Comparison of ENCODE assay signal across 9 cellular contexts in genomic region chrX:38192007-38192625, GRCh38. TPM values are rescaled to one million over a fixed set of nuclear protein-coding genes. Genes with fewer than 3 reads are reported as not detected.
DNase-seq lines count a peak whose midpoint lies in the region; ATAC-seq and TF ChIP-seq lines count a peak whose summit lies in the region.
"Had no signal": no experiment of that assay in that cellular context is flagged by ENCODE, and none has a peak within 500 bp of the region (broad histone marks: within the 10 kb centered on the region; RNA-seq: fewer than 3 reads in every experiment).

No MANE protein-coding gene starts in this region.

- CTCF ChIA-PET in IMR-90 (lab: Yijun Ruan, JAX) = interaction anchor here (0.6 to 1.7 kb wide), 6 partner anchors 25 to 135 kb away, joined by 3 to 8 read pairs (median 3); partner anchors contain the start of gene RPGR

- no peak overlapping the region for H3K4me3 ChIP-seq in IMR-90 (ENCODE audit: insufficient read depth, low read depth, low read length)
- no peak overlapping the region for H3K4me3 ChIP-seq in adrenal gland
- no peak overlapping the region for H3K4me3 ChIP-seq in lower lobe of right lung
- H3K4me3 ChIP-seq in esophagus squamous epithelium = no peak overlapping the region

- H3K27me3 ChIP-seq in IMR-90 (ENCODE audit: control insufficient read depth, insufficient read depth, low read length) (no peaks in the 10 kb centered on the region; the same call in 1 of the 2 replicates), adrenal gland (peaks cover 12% of the 10 kb centered on the region), lower lobe of right lung (ENCODE audit: low read depth) (no peaks in the 10 kb centered on the region), esophagus squamous epithelium (no peaks in the 10 kb centered on the region)

- TF ChIP-seq CTCF in IMR-90 (conservative IDR thresholded peaks at IDR 0.05; ENCODE audit: low read depth, low read length) = peak; percentile 45
- TF ChIP-seq CTCF in adrenal gland (IDR thresholded peaks at IDR 0.05) = peak in 5 of 6 experiments; percentile 20 to 50 (median 46)
- peak; percentile 41 for TF ChIP-seq CTCF in lower lobe of right lung (IDR thresholded peaks at IDR 0.05)
- peak in 3 of 6 experiments; percentile 22 to 46 (median 29) for TF ChIP-seq CTCF in esophagus squamous epithelium (IDR thresholded peaks at IDR 0.05)

- no peak overlapping the region for H3K18ac ChIP-seq in IMR-90 (ENCODE audit: low read depth, low read length)

- ATAC-seq in IMR-90 (ENCODE audit: low read depth) = no peak
- no peak for ATAC-seq in lower lobe of right lung

- BruUV-seq in IMR-90 (replicated peaks; lab: Mats Ljungman, UMichigan) = no TSS peak

- no peaks in the 10 kb centered on the region for H3K4me1 ChIP-seq in IMR-90 (ENCODE audit: control insufficient read depth, insufficient read depth, low read length)
- no peaks in the 10 kb centered on the region for H3K4me1 ChIP-seq in adrenal gland (replicated peaks in 1 of 2)
- no peaks in the 10 kb centered on the region for H3K4me1 ChIP-seq in lower lobe of right lung
- peaks cover 0 to 6% (median 0%) of the 10 kb centered on the region in 3 donors for H3K4me1 ChIP-seq in esophagus squamous epithelium

- no peak overlapping the region for H3K4ac ChIP-seq in IMR-90 (ENCODE audit: low read depth, low read length)

- H4K8ac ChIP-seq in IMR-90 (ENCODE audit: low read depth in 2 of 2, low read length in 2 of 2) = no peak overlapping the region

- H4K20me1 ChIP-seq in IMR-90 (ENCODE audit: insufficient read depth, low read length) = no peaks in the 10 kb centered on the region

- no peak overlapping the region for H3K56ac ChIP-seq in IMR-90 (ENCODE audit: extremely low read depth, insufficient read depth, low read length)

- DNase-seq in ELR (ENCODE audit: low read depth) = peak; percentile 58
- peak; percentile 25 for DNase-seq in IMR-90
- peak; percentile 24 to 70 (median 41) for DNase-seq in adrenal gland
- no peak for DNase-seq in lower lobe of right lung
- no peak for DNase-seq in kidney glomerular epithelial cell (lab: John Stamatoyannopoulos, UW)
- DNase-seq in esophagus squamous epithelium (lab: John Stamatoyannopoulos, UW) = no peak
- no peak for DNase-seq in 8988T
- DNase-seq in foreskin melanocyte = no peak

- no peak overlapping the region for H4K91ac ChIP-seq in IMR-90 (ENCODE audit: insufficient read depth, low read depth, low read length)

- H3K9ac ChIP-seq in IMR-90 (ENCODE audit: low read depth, low read length) = no peak overlapping the region

- no peak overlapping the region for H3K4me2 ChIP-seq in IMR-90 (ENCODE audit: low read depth, low read length)

- no peak overlapping the region for H2AK5ac ChIP-seq in IMR-90 (ENCODE audit: low read depth, low read length)

- no peak overlapping the region for H3K23ac ChIP-seq in IMR-90 (ENCODE audit: low read depth, low read length)

- H4K5ac ChIP-seq in IMR-90 (ENCODE audit: low read depth, low read length) = no peak overlapping the region

- no peaks in the 10 kb centered on the region for H3K36me3 ChIP-seq in IMR-90 (ENCODE audit: control insufficient read depth, insufficient read depth, low read length)
- H3K36me3 ChIP-seq in adrenal gland (replicated peaks in 1 of 2) = no peaks in the 10 kb centered on the region
- H3K36me3 ChIP-seq in lower lobe of right lung = no peaks in the 10 kb centered on the region
- no peaks in the 10 kb centered on the region for H3K36me3 ChIP-seq in esophagus squamous epithelium

- dilution Hi-C loops in IMR-90 (cut with HindIII; ENCODE audit: low sequenced_read_pairs, unreplicated experiment) = no loop called here

- WGBS in IMR-90 (ENCODE audit: extremely low coverage in 2 of 2, insufficient read length in 1 of 2), 2 experiments = no CpG with 5 or more reads among the region's 5 CpGs
- WGBS in adrenal gland, 4 donors = 13 to 53% (median 46%) methylated on average over 1 to 5 of the region's 5 CpGs
- WGBS in esophagus squamous epithelium, 2 donors = 33 to 54% methylated on average over 3 to 5 of the region's 5 CpGs

- H2BK5ac ChIP-seq in IMR-90 (ENCODE audit: low read depth, low read length, poor library complexity, severe bottlenecking) = no peak overlapping the region

- no peak overlapping the region for H2BK120ac ChIP-seq in IMR-90 (ENCODE audit: low read depth, low read length)

- no peak overlapping the region for H2BK15ac ChIP-seq in IMR-90 (ENCODE audit: low read depth, low read length)

- H2AFZ ChIP-seq in IMR-90 (replicated peaks; ENCODE audit: low read length, poor library complexity) = no peak overlapping the region

- no peaks in the 10 kb centered on the region for H3K9me3 ChIP-seq in IMR-90 (ENCODE audit: control insufficient read depth, insufficient read depth, low read length)
- H3K9me3 ChIP-seq in adrenal gland (replicated peaks in 1 of 3) = no peaks in the 10 kb centered on the region
- no peaks in the 10 kb centered on the region for H3K9me3 ChIP-seq in lower lobe of right lung
- H3K9me3 ChIP-seq in esophagus squamous epithelium = no peaks in the 10 kb centered on the region

- intact Hi-C loops in IMR-90 (cut with micrococcal nuclease) = loop anchor here (1.0 kb wide), 1 partner anchor 135 kb away; the partner anchor contains the start of gene RPGR
- intact Hi-C loops in adrenal gland (cut with DNase I) = no loop called here
- intact Hi-C loops in lower lobe of right lung (cut with DNase I) = no loop called here
- intact Hi-C loops in esophagus squamous epithelium (cut with DNase I) = no loop called here

- no peaks in the 10 kb centered on the region for H3K9me1 ChIP-seq in IMR-90 (ENCODE audit: insufficient read depth, low read length)

- H2AK9ac ChIP-seq in IMR-90 (replicated peaks; ENCODE audit: low read depth, low read length, poor library complexity) = no peak overlapping the region

- POLR2A ChIA-PET in IMR-90 (lab: Charles Lee; ENCODE audit: unreplicated experiment) = no interaction called here

- H3K27ac ChIP-seq in IMR-90 (ENCODE audit: insufficient read depth, low read length) = no peak overlapping the region
- no peak overlapping the region for H3K27ac ChIP-seq in adrenal gland
- no peak overlapping the region for H3K27ac ChIP-seq in lower lobe of right lung
- H3K27ac ChIP-seq in esophagus squamous epithelium = no peak overlapping the region

- no peaks in the 10 kb centered on the region; a peak in 1 of 4 replicates for H3K79me1 ChIP-seq in IMR-90 (ENCODE audit: low read depth in 1 of 2, low read length in 2 of 2)

- in situ Hi-C loops in IMR-90 (cut with MboI; ENCODE audit: low sequenced_read_pairs) = no loop called here

- no peak overlapping the region for H3K14ac ChIP-seq in IMR-90 (replicated peaks; ENCODE audit: low read depth, low read length)

- peak; percentile 58 for TF ChIP-seq RAD21 in IMR-90 (IDR thresholded peaks at IDR 0.05; ENCODE audit: low read length)

- no peak overlapping the region for H2BK20ac ChIP-seq in IMR-90 (ENCODE audit: low read depth, low read length)

- TF ChIP-seq POLR2A in IMR-90 (IDR thresholded peaks at IDR 0.05; ENCODE audit: low read depth, low read length) (no peak), adrenal gland (IDR thresholded peaks at IDR 0.05) (no peak), esophagus squamous epithelium (IDR thresholded peaks at IDR 0.05) (no peak)

TF ChIP-seq in IMR-90, 13 proteins besides CTCF, POLR2A, EP300 and RAD21:
- TF ChIP-seq SMC3 (IDR thresholded peaks at IDR 0.05; ENCODE audit: low read depth, low read length) (peak; percentile 56), FOS (IDR thresholded peaks at IDR 0.05; ENCODE audit: low read depth, low read length) (no peak), MXI1 (IDR thresholded peaks at IDR 0.05; ENCODE audit: borderline replicate concordance, low read depth, low read length) (no peak), RCOR1 (IDR thresholded peaks at IDR 0.05; ENCODE audit: insufficient replicate concordance, low read length) (no peak)
- TF ChIP-seq, protein P1, sequence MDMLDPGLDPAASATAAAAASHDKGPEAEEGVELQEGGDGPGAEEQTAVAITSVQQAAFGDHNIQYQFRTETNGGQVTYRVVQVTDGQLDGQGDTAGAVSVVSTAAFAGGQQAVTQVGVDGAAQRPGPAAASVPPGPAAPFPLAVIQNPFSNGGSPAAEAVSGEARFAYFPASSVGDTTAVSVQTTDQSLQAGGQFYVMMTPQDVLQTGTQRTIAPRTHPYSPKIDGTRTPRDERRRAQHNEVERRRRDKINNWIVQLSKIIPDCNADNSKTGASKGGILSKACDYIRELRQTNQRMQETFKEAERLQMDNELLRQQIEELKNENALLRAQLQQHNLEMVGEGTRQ (IDR thresholded peaks at IDR 0.05; ENCODE audit: low read depth, low read length) = no peak

RNA-seq across cellular contexts. Expression of gene SRPX, which starts 28.6 kb away (rescaled TPM):
- total RNA-seq in IMR-90 (2012; rRNA removed) (35.5 and 39.2 TPM in 2 replicates), adrenal gland (100 to 1,000 TPM in 4 of 8 donors, 10 to 100 TPM in 4; 45.8 to 187 (median 97.0) TPM), lower lobe of right lung (59.0 TPM), esophagus squamous epithelium (10 to 100 TPM in 2 of 4 donors, 1 to 10 TPM in 1, under 1 TPM in 1; 0.99 to 88.1 (median 16.0) TPM)
- polyA plus RNA-seq in IMR-90 (2012; rRNA removed) (67.6 and 81.5 TPM in 2 replicates), adrenal gland (100 to 1,000 TPM in 1 of 3 donors, 10 to 100 TPM in 2; 45.9 to 129 (median 47.6) TPM)
- 73.6 and 78.2 TPM in 2 replicates for polyA plus RNA-seq in IMR-90 (2012; cell fraction: cytosol; rRNA removed)
- polyA plus RNA-seq in IMR-90 (2012; cell fraction: nucleus; rRNA removed; ENCODE audit: low replicate concordance) = 31.5 and 60.3 TPM in 2 replicates
- polyA plus RNA-seq: IgD-negative memory B cell had no signal

Comparison
In these comparisons a context has a peak if more than half of its experiments do, and no peak if none do; other contexts are left out.
1. DNase-seq: peak in ELR (single experiment), IMR-90 (single experiment) and adrenal gland (7 of 7); none in lower lobe of right lung (single experiment), kidney glomerular epithelial cell (single experiment), esophagus squamous epithelium (single experiment), 8988T (single experiment) and foreskin melanocyte (single experiment).